Comparison of ENCODE assay signal across 19 cellular contexts in the genomic region with DNA sequence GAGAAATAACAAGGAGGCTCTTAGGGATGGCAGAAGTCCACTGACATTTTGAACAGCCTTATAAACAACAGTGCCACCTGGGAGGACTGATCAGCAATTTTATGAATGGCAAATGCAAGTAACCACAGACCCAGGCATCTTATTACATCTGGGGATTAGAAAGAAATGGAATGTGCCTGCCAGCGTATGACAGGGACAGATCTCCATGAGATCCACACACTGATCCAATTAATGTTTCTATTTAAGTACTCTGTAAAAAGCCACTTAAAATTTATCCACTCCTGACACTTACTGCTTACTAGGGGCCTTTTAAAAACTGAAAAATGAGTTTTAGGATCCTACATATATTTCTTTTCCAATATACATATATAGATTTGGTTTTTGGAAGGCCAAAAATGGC. TPM values are rescaled to one million over a fixed set of nuclear protein-coding genes. Genes with fewer than 3 reads are reported as not detected.
A peak's percentile ranks its signal among the peaks of the same experiment; 100 is the strongest.
DNase-seq lines count a peak whose midpoint lies in the region; ATAC-seq and TF ChIP-seq lines count a peak whose summit lies in the region.
"Had no signal": no experiment of that assay in that cellular context is flagged by ENCODE, and none has a peak within 500 bp of the region (broad histone marks: within the 10 kb centered on the region; RNA-seq: fewer than 3 reads in every experiment).

No MANE protein-coding gene starts in this region.

- H3K36me3 Mint-ChIP-seq in activated CD8-positive, alpha-beta T cell treated with anti-CD3 and anti-CD28 coated beads for 36 hours (ENCODE audit: low read depth): no peaks in the 10 kb centered on the region
- H3K36me3 Mint-ChIP-seq: activated naive CD8-positive, alpha-beta T cell treated with anti-CD3 and anti-CD28 coated beads for 36 hours; naive thymus-derived CD8-positive, alpha-beta T cell had no signal

- TF ChIP-seq CTCF in AG09309 (IDR thresholded peaks at IDR 0.05; ENCODE audit: control insufficient read depth, insufficient read depth, low read depth, low read length, missing control alignments) (no peak), foreskin keratinocyte (conservative IDR thresholded peaks at IDR 0.05) (peak; percentile 17)
- no peak for TF ChIP-seq CTCF in activated CD8-positive, alpha-beta T cell treated with anti-CD3 and anti-CD28 coated beads for 36 hours (IDR thresholded peaks at IDR 0.05)

- CTCF ChIA-PET in activated CD8-positive, alpha-beta T cell treated with anti-CD3 and anti-CD28 coated beads for 36 hours (lab: Charles Lee): no interaction called here

- H3K27ac ChIP-seq in foreskin keratinocyte: no peak overlapping the region
- H3K27ac ChIP-seq: C4-2B, prostate gland, stomach, vagina had no signal

- H3K27ac Mint-ChIP-seq in activated CD8-positive, alpha-beta T cell treated with anti-CD3 and anti-CD28 coated beads for 36 hours: no peak overlapping the region
- H3K27ac Mint-ChIP-seq: activated naive CD8-positive, alpha-beta T cell treated with anti-CD3 and anti-CD28 coated beads for 36 hours; naive thymus-derived CD8-positive, alpha-beta T cell had no signal

- POLR2A ChIA-PET in activated CD8-positive, alpha-beta T cell treated with anti-CD3 and anti-CD28 coated beads for 36 hours (lab: Charles Lee): no interaction called here

- no peak overlapping the region for H3K4me3 Mint-ChIP-seq in activated CD8-positive, alpha-beta T cell treated with anti-CD3 and anti-CD28 coated beads for 36 hours
- H3K4me3 Mint-ChIP-seq: activated naive CD8-positive, alpha-beta T cell treated with anti-CD3 and anti-CD28 coated beads for 36 hours; activated T-cell treated with anti-CD3 and anti-CD28 coated beads, Interleukin-2, amount 50 U/mL, for 4 hours; naive thymus-derived CD8-positive, alpha-beta T cell had no signal

- intact Hi-C loops in activated CD8-positive, alpha-beta T cell treated with anti-CD3 and anti-CD28 coated beads for 36 hours (cut with micrococcal nuclease): no loop called here

- H3K27me3 Mint-ChIP-seq in activated CD8-positive, alpha-beta T cell treated with anti-CD3 and anti-CD28 coated beads for 36 hours: peaks cover 7% of the 10 kb centered on the region

- no peak for ATAC-seq in foreskin keratinocyte
- no peak for ATAC-seq in activated CD8-positive, alpha-beta T cell treated with anti-CD3 and anti-CD28 coated beads for 36 hours
- ATAC-seq: activated T-cell treated with anti-CD3 and anti-CD28 coated beads, Interleukin-2, amount 50 U/mL, for 4 hours; naive thymus-derived CD8-positive, alpha-beta T cell had no signal

- DNase-seq in AG09309 (ENCODE audit: low read depth): peak; percentile 37
- DNase-seq in GM04503 (ENCODE audit: low read depth): peak; percentile 31
- peak; percentile 93 for DNase-seq in NCI-H82 (lab: John Stamatoyannopoulos, UW)
- DNase-seq in foreskin keratinocyte: no peak
- DNase-seq in activated CD8-positive, alpha-beta T cell treated with anti-CD3 and anti-CD28 coated beads for 36 hours: no peak
- no peak for DNase-seq in foreskin melanocyte
- DNase-seq in hepatic stellate cell (ENCODE audit: low spot score): no peak
- no peak for DNase-seq in SHP77 (lab: John Stamatoyannopoulos, UW)
- DNase-seq: activated CD4-positive, alpha-beta T cell treated with anti-CD3 and anti-CD28 coated beads for 4 hours; activated naive CD8-positive, alpha-beta T cell treated with anti-CD3 and anti-CD28 coated beads for 36 hours; activated T-cell treated with anti-CD3 and anti-CD28 coated beads, Interleukin-2, amount 50 U/mL, for 4 hours; effector CD4-positive, alpha-beta T cell; naive thymus-derived CD8-positive, alpha-beta T cell; NCI-H2081; Right ventricle myocardium superior; stomach had no signal

- no peak overlapping the region for H3K4me3 ChIP-seq in AG09309 (ENCODE audit: control insufficient read depth, low read depth, low read length)
- H3K4me3 ChIP-seq: prostate gland, stomach, vagina had no signal

- H3K4me1 ChIP-seq in foreskin keratinocyte: peaks cover 8% of the 10 kb centered on the region
- H3K4me1 ChIP-seq: prostate gland had no signal

- no peaks in the 10 kb centered on the region for H3K4me1 Mint-ChIP-seq in activated CD8-positive, alpha-beta T cell treated with anti-CD3 and anti-CD28 coated beads for 36 hours (ENCODE audit: low read depth)
- H3K4me1 Mint-ChIP-seq: activated naive CD8-positive, alpha-beta T cell treated with anti-CD3 and anti-CD28 coated beads for 36 hours; naive thymus-derived CD8-positive, alpha-beta T cell had no signal

- no peaks in the 10 kb centered on the region for H3K27me3 ChIP-seq in foreskin keratinocyte
- H3K27me3 ChIP-seq: stomach, vagina had no signal

- H3K9me3 Mint-ChIP-seq in activated CD8-positive, alpha-beta T cell treated with anti-CD3 and anti-CD28 coated beads for 36 hours: no peaks in the 10 kb centered on the region
- H3K9me3 Mint-ChIP-seq: activated naive CD8-positive, alpha-beta T cell treated with anti-CD3 and anti-CD28 coated beads for 36 hours; activated T-cell treated with anti-CD3 and anti-CD28 coated beads, Interleukin-2, amount 50 U/mL, for 4 hours had no signal

RNA-seq across cellular contexts. Expression of gene PARD3, which starts 28.6 kb away (rescaled TPM):
- total RNA-seq in foreskin keratinocyte: 65.4 and 69.5 TPM in 2 replicates
- polyA plus RNA-seq in foreskin keratinocyte: 25.6 and 29.2 TPM in 2 replicates
- 1 to 10 TPM; 1.6 to 2.0 TPM for total RNA-seq in activated CD8-positive, alpha-beta T cell treated with anti-CD3 and anti-CD28 coated beads for 36 hours

Comparison
In these comparisons a context has a peak if more than half of its experiments do, and no peak if none do; other contexts are left out.
1. DNase-seq: peak in AG09309 (single experiment), GM04503 (single experiment) and NCI-H82 (single experiment); none in foreskin keratinocyte (0 of 2), activated CD8-positive, alpha-beta T cell treated with anti-CD3 and anti-CD28 coated beads for 36 hours (single experiment), foreskin melanocyte (single experiment), hepatic stellate cell (single experiment) and SHP77 (0 of 2).
2. RNA of gene PARD3, which starts 28.6 kb away (total RNA-seq): 65.4 to 69.5 TPM in foreskin keratinocyte; 1.6 to 2.0 TPM in activated CD8-positive, alpha-beta T cell treated with anti-CD3 and anti-CD28 coated beads for 36 hours; every median in the first group is over 10 times any median in the second.